In the genomic region with DNA sequence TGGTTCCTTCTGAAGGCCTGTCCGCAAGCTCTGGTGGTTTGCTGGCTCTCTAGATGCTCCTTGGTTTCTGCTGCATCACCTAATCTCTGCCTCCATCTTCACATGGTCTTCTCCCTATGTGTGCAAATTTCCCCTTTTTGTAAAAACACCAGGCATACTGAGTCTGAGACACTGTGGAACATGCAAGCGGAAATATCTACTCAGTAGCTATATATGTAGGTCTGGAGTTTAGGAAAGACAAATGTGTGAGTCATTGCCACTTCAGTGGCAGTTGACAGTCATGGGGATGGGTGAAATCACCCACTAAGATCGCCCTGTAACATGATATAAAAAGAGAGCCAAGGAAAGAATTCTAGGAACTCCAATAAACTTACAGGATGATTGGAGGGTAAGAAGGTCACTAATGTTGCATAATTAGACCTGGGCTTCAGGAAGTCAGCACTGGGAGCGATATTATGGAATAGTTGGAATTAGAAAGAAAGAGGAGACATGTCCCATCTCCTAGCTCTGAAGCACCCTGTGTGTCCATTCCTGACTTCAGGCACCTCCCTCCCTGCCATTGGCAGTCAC, we compare ENCODE assay signal across 1 cellular context.
TF ChIP-seq lines count a peak whose summit lies in the region.

No MANE protein-coding gene starts in this region.

TF ChIP-seq in HepG2, 621 proteins besides CTCF, POLR2A, EP300 and RAD21:
- TF ChIP-seq KLF9 (CRISPR knock-in tag; IDR thresholded peaks at IDR 0.05; ENCODE audit: low read depth): no peak
- TF ChIP-seq HOXD1 (CRISPR knock-in tag; IDR thresholded peaks at IDR 0.05): no peak
- no peak for TF ChIP-seq STAG1 (CRISPR knock-in tag; IDR thresholded peaks at IDR 0.05)
- TF ChIP-seq KDM1A (CRISPR knock-in tag; IDR thresholded peaks at IDR 0.05): no peak
- 0 out of 2 replicates have a peak, but pooled peaks have one; percentile 6 for TF ChIP-seq FOSL2 (CRISPR knock-in tag; IDR thresholded peaks at IDR 0.05)
- TF ChIP-seq TERF1 (CRISPR knock-in tag; IDR thresholded peaks at IDR 0.05): no peak
- TF ChIP-seq, protein P1, sequence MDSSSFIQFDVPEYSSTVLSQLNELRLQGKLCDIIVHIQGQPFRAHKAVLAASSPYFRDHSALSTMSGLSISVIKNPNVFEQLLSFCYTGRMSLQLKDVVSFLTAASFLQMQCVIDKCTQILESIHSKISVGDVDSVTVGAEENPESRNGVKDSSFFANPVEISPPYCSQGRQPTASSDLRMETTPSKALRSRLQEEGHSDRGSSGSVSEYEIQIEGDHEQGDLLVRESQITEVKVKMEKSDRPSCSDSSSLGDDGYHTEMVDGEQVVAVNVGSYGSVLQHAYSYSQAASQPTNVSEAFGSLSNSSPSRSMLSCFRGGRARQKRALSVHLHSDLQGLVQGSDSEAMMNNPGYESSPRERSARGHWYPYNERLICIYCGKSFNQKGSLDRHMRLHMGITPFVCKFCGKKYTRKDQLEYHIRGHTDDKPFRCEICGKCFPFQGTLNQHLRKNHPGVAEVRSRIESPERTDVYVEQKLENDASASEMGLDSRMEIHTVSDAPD (CRISPR knock-in tag; IDR thresholded peaks at IDR 0.05): no peak
- no peak for TF ChIP-seq NCOR1 (IDR thresholded peaks at IDR 0.05; ENCODE audit: borderline replicate concordance, low read length)
TF ChIP-seq in HepG2: peak in this region for 1.
